ENCODE assay signal across 20 cellular contexts in genomic region chr2:216538538-216538937, GRCh38. TPM values are rescaled to one million over a fixed set of nuclear protein-coding genes. Genes with fewer than 3 reads are reported as not detected.
DNase-seq lines count a peak whose midpoint lies in the region; ATAC-seq and TF ChIP-seq lines count a peak whose summit lies in the region.
"Had no signal": no experiment of that assay in that cellular context is flagged by ENCODE, and none has a peak within 500 bp of the region (broad histone marks: within the 10 kb centered on the region; RNA-seq: fewer than 3 reads in every experiment).

No MANE protein-coding gene starts in this region.

- TF ChIP-seq POLR2A in heart left ventricle (IDR thresholded peaks at IDR 0.05) (no peak), spleen (IDR thresholded peaks at IDR 0.05) (no peak)

- TF ChIP-seq CTCF in heart left ventricle (IDR thresholded peaks at IDR 0.05) (no peak), RWPE2 (IDR thresholded peaks at IDR 0.05; ENCODE audit: poor library complexity, severe bottlenecking) (no peak), spleen (IDR thresholded peaks at IDR 0.05 in 8 of 11, conservative IDR thresholded peaks at IDR 0.05 in 3 of 11) (no peak)

- no peak overlapping the region for H3K4me3 Mint-ChIP-seq in activated T-cell treated with anti-CD3 and anti-CD28 coated beads, Interleukin-2, amount 50 U/mL, for 72 hours
- H3K4me3 Mint-ChIP-seq: CD14-positive monocyte had no signal

- H3K27ac Mint-ChIP-seq in activated T-cell treated with anti-CD3 and anti-CD28 coated beads, Interleukin-2, amount 50 U/mL, for 72 hours: no peak overlapping the region
- H3K27ac Mint-ChIP-seq: CD14-positive monocyte had no signal

- H3K36me3 ChIP-seq in heart left ventricle (no peaks in the 10 kb centered on the region), RWPE2 (ENCODE audit: low read depth) (no peaks in the 10 kb centered on the region), spleen (no peaks in the 10 kb centered on the region)

- no peaks in the 10 kb centered on the region for H3K9me3 Mint-ChIP-seq in activated T-cell treated with anti-CD3 and anti-CD28 coated beads, Interleukin-2, amount 50 U/mL, for 72 hours

- no peaks in the 10 kb centered on the region for H3K27me3 Mint-ChIP-seq in activated T-cell treated with anti-CD3 and anti-CD28 coated beads, Interleukin-2, amount 50 U/mL, for 72 hours (ENCODE audit: low read depth)

- H3K36me3 Mint-ChIP-seq in activated T-cell treated with anti-CD3 and anti-CD28 coated beads, Interleukin-2, amount 50 U/mL, for 72 hours (ENCODE audit: insufficient read depth in 2 of 2): peaks cover 0 to 2% of the 10 kb centered on the region in 2 donors
- H3K36me3 Mint-ChIP-seq: CD14-positive monocyte had no signal

- ATAC-seq in heart left ventricle (no peak), Right ventricle myocardium inferior (no peak), RWPE2 (ENCODE audit: low read depth) (no peak), left lobe of liver (peak; percentile 65), GM19324 (IDR thresholded peaks at IDR 0.05; ENCODE audit: low FRiP score, unreplicated experiment) (no peak)
- no peak for ATAC-seq in activated T-cell treated with anti-CD3 and anti-CD28 coated beads, Interleukin-2, amount 50 U/mL, for 72 hours (replicated peaks in 1 of 2)
- ATAC-seq: HCT116, SK-N-SH treated with all-trans-retinoic acid at 6 μM for 48 hours had no signal

- H3K27me3 ChIP-seq in heart left ventricle: no peaks in the 10 kb centered on the region
- no peaks in the 10 kb centered on the region for H3K27me3 ChIP-seq in RWPE2 (ENCODE audit: insufficient read depth, poor library complexity, severe bottlenecking)
- H3K27me3 ChIP-seq in spleen (replicated peaks in 1 of 7): peaks cover 0 to 4% (median 0%) of the 10 kb centered on the region in 7 donors

- H3K4me1 ChIP-seq in heart left ventricle: peaks cover 18 to 63% (median 47%) of the 10 kb centered on the region in 12 donors
- H3K4me1 ChIP-seq in RWPE2 (ENCODE audit: insufficient read depth, poor library complexity, severe bottlenecking): peaks cover 48% of the 10 kb centered on the region
- H3K4me1 ChIP-seq in spleen: peaks cover 0 to 56% (median 38%) of the 10 kb centered on the region in 6 donors
- H3K4me1 ChIP-seq: Caco-2 had no signal

- H3K4me3 ChIP-seq in heart left ventricle (no peak overlapping the region), RWPE2 (ENCODE audit: severe bottlenecking) (no peak overlapping the region), spleen (no peak overlapping the region)
- H3K4me3 ChIP-seq: GM23248 had no signal

- WGBS in heart left ventricle, 4 donors: 86 to 99% (median 93%) methylated on average over 5 of the region's 5 CpGs
- WGBS in spleen, 5 donors: 85 to 92% (median 86%) methylated on average over 5 of the region's 5 CpGs

- intact Hi-C loops in heart left ventricle (cut with DNase I): loop anchor here in 6 of 10 donors (5.0 to 10.0 kb wide), 4 partner anchors 34 to 94 kb away; partner anchors contain the start of gene IGFBP2 (in 1 of the 6)
- intact Hi-C loops in Right ventricle myocardium inferior (cut with DNase I): no loop called here
- intact Hi-C loops in spleen (cut with DNase I; ENCODE audit: low total_unique reads): no loop called here

- H3K9me3 ChIP-seq in heart left ventricle (no peaks in the 10 kb centered on the region), RWPE2 (ENCODE audit: severe bottlenecking) (no peaks in the 10 kb centered on the region), spleen (no peaks in the 10 kb centered on the region)
- H3K9me3 ChIP-seq: Caco-2 had no signal

- DNase-seq in heart left ventricle (no peak), Right ventricle myocardium inferior (ENCODE audit: missing footprints) (no peak), RWPE2 (ENCODE audit: low spot score) (no peak), left lobe of liver (ENCODE audit: low spot score) (no peak), spleen (no peak)
- DNase-seq in activated CD4-positive, alpha-beta T cell treated with anti-CD3 and anti-CD28 coated beads for 1 hour: no peak
- DNase-seq in activated T-cell treated with anti-CD3 and anti-CD28 coated beads, Interleukin-2, amount 50 U/mL, for 72 hours: no peak
- DNase-seq: 8988T; Caco-2; DMS79 treated with DMSO at 0.1 percent for 48 hours; GM23248; NCI-H1048; NCI-H146; NCI-H226; NK-92 treated with Interleukin-12 subunit alpha and Interleukin-12 subunit beta, amount 100 ng/mL, for 24 hours; SHP77 had no signal

- H3K27ac ChIP-seq in heart left ventricle (peak overlapping the region in 7 of 12 donors; percentile 10 to 82 (median 77)), RWPE2 (ENCODE audit: poor library complexity, severe bottlenecking) (peak overlapping the region; percentile 64), spleen (peak overlapping the region in 6 of 8 donors; percentile 33 to 82 (median 56))
- H3K27ac ChIP-seq: GM23248 had no signal

- no peaks in the 10 kb centered on the region for H3K4me1 Mint-ChIP-seq in activated T-cell treated with anti-CD3 and anti-CD28 coated beads, Interleukin-2, amount 50 U/mL, for 72 hours (ENCODE audit: low read depth)

RNA-seq across cellular contexts. Expression of gene RPL37A, which starts 39.9 kb away (rescaled TPM):
- total RNA-seq in heart left ventricle: 1,000 to 10,000 TPM in 7 of 9 donors, 100 to 1,000 TPM in 2; 602 to 2,166 (median 1,938) TPM
- 1,000 to 10,000 TPM; 3,067 to 3,426 TPM for polyA plus RNA-seq in heart left ventricle
- 2,083 TPM for total RNA-seq in Right ventricle myocardium inferior
- total RNA-seq in left lobe of liver: 825 TPM
- total RNA-seq in spleen: 1,000 to 10,000 TPM in 4 of 7 donors, 100 to 1,000 TPM in 3; 688 to 2,288 (median 1,633) TPM
- polyA plus RNA-seq in spleen: 1,000 to 10,000 TPM; 5,553 to 9,110 (median 7,989) TPM
- total RNA-seq in activated T-cell treated with anti-CD3 and anti-CD28 coated beads, Interleukin-2, amount 50 U/mL, for 72 hours: 1,000 to 10,000 TPM; 3,626 to 3,861 TPM

Comparison
In these comparisons a context has a peak if more than half of its experiments do, and no peak if none do; other contexts are left out.
1. intact Hi-C loops: an anchor here in heart left ventricle (5.0 to 10.0 kb wide); none called in Right ventricle myocardium inferior and spleen.